Comparison of ENCODE assay signal across 8 cellular contexts in the genomic region with DNA sequence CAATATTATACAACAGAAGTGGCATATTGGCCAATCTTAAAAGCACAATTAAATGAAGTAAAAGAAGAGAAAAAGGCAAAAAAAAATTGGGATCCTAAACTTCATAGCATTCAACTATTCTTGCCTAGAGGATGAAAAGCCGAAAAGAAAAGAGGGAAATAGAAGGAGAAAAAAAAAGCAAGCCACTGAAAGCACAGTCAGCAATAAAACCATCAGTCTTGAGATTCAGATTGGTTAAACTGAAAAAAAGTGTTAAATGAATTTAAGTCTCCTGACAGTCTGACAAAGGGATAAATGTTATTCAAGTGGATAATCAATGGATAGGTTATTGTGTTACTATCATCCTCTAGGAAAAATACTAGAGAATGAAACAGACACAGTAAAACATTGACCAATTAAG.
"Had no signal": no experiment of that assay in that cellular context is flagged by ENCODE, and none has a peak within 500 bp of the region (broad histone marks: within the 10 kb centered on the region; RNA-seq: fewer than 3 reads in every experiment).

No MANE protein-coding gene starts in this region.

- H3K9me3 ChIP-seq: HAP-1 had no signal

- H3K27ac Mint-ChIP-seq: GM23338, HFFc6 had no signal

- ATAC-seq: GM23338, HCT116 had no signal

- H3K4me3 Mint-ChIP-seq: GM23338, HFFc6, IgD-negative memory B cell had no signal

- H3K36me3 ChIP-seq: HAP-1 had no signal

- H3K4me2 ChIP-seq: GM23338 had no signal

- DNase-seq: H7, HFFc6, KG1 had no signal

- H3K9me3 Mint-ChIP-seq: GM23338, HFFc6 had no signal

- H3K27ac ChIP-seq: HL-60 had no signal

- H2AFZ ChIP-seq: GM23338 had no signal

- H3K4me3 ChIP-seq: GM23338, HAP-1 had no signal

- H3K4me1 Mint-ChIP-seq: GM23338 had no signal
